ENCODE assay signal across 11 cellular contexts in the genomic region with DNA sequence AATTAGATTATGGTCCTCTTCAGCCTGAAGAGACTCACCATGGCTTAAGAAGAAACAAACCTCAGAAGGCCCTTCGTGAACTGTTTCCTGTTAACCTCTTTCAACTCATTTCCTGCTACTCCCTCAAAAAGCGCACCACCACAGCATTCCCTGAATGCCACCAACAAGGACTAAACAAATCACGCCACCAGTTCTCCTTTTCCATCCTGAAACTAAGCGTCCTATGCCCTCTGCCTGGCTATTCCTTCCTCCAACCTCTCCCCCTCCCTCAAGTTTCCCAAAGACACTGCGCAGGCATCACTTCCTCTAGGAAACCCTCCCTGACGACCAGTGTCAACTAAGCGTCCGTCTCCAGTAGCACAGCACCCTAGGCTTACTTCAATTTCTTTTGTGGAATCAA. TPM values are rescaled to one million over a fixed set of nuclear protein-coding genes. Genes with fewer than 3 reads are reported as not detected.
DNase-seq lines count a peak whose midpoint lies in the region; ATAC-seq, FAIRE-seq and TF ChIP-seq lines count a peak whose summit lies in the region.
"Had no signal": no experiment of that assay in that cellular context is flagged by ENCODE, and none has a peak within 500 bp of the region (broad histone marks: within the 10 kb centered on the region; RNA-seq: fewer than 3 reads in every experiment).

No MANE protein-coding gene starts in this region.

- no peak overlapping the region for H3K4me3 Mint-ChIP-seq in activated T-cell treated with anti-CD3 and anti-CD28 coated beads, Interleukin-2, amount 50 U/mL, for 24 hours
- no peak overlapping the region for H3K4me3 Mint-ChIP-seq in stimulated activated effector memory CD8-positive, alpha-beta T cell treated with anti-CD3 and anti-CD28 coated beads, Interleukin-12 subunit alpha, Interleukin-12 subunit beta, amount 100 ng/mL, for 72 hours

- 95% methylated on average over 8 of the region's 8 CpGs for WGBS in K562 (ENCODE audit: insufficient coverage, low coverage, missing lambda C conversion rate)

- peak overlapping the region; percentile 51 for H3K27ac Mint-ChIP-seq in activated T-cell treated with anti-CD3 and anti-CD28 coated beads, Interleukin-2, amount 50 U/mL, for 24 hours
- H3K27ac Mint-ChIP-seq in stimulated activated effector memory CD8-positive, alpha-beta T cell treated with anti-CD3 and anti-CD28 coated beads, Interleukin-12 subunit alpha, Interleukin-12 subunit beta, amount 100 ng/mL, for 72 hours: peak overlapping the region; percentile 81

- H3K9ac ChIP-seq in K562 (ENCODE audit: insufficient read depth in 1 of 2, low read depth in 2 of 2, low read length in 2 of 2): peak overlapping the region in 1 of 2 experiments; percentile 14; a peak in 1 of 4 replicates

- TF ChIP-seq POLR2A in K562 (conservative IDR thresholded peaks at IDR 0.05): peak; percentile 17; the same call in 1 of the 2 replicates

- no TSS peak for BruUV-seq in K562 (replicated peaks; lab: Mats Ljungman, UMichigan)

- H3K27me3 Mint-ChIP-seq in activated T-cell treated with anti-CD3 and anti-CD28 coated beads, Interleukin-2, amount 50 U/mL, for 24 hours: no peaks in the 10 kb centered on the region

- CTCF ChIA-PET in K562 (lab: Yijun Ruan, JAX; ENCODE audit: low intra/inter-chr PET ratio): no interaction called here

- POLR2A ChIA-PET in K562 (lab: Yijun Ruan, JAX): no interaction called here

- H3K4me1 ChIP-seq in K562 (replicated peaks in 1 of 2; ENCODE audit: control insufficient read depth in 2 of 2, insufficient read depth in 2 of 2, low read length in 2 of 2) (peaks cover 0 to 11% of the 10 kb centered on the region in 2 experiments; a peak in 2 of 5 replicates), left lung (peaks cover 12 to 76% of the 10 kb centered on the region in 2 donors)

- ATAC-seq in K562 (no peak), left lung (peak; percentile 24), HG03342 (IDR thresholded peaks at IDR 0.05; ENCODE audit: unreplicated experiment) (no peak)
- no peak for ATAC-seq in stimulated activated effector memory CD8-positive, alpha-beta T cell treated with anti-CD3 and anti-CD28 coated beads, Interleukin-12 subunit alpha, Interleukin-12 subunit beta, amount 100 ng/mL, for 72 hours

- H3K4me3 ChIP-seq in K562: no peak overlapping the region
- no peak overlapping the region for H3K4me3 ChIP-seq in left lung
- H3K4me3 ChIP-seq: smooth muscle cell had no signal

- H3K36me3 ChIP-seq in K562 (ENCODE audit: control insufficient read depth, insufficient read depth, low read length): peaks cover 97% of the 10 kb centered on the region
- H3K36me3 ChIP-seq in left lung: peaks cover 0 to 85% of the 10 kb centered on the region in 2 donors

- TF ChIP-seq EP300 in K562 (IDR thresholded peaks at IDR 0.05; ENCODE audit: low read length): no peak

- H3K4me1 Mint-ChIP-seq in activated T-cell treated with anti-CD3 and anti-CD28 coated beads, Interleukin-2, amount 50 U/mL, for 24 hours (ENCODE audit: low read depth): peaks cover 79% of the 10 kb centered on the region
- H3K4me1 Mint-ChIP-seq in stimulated activated effector memory CD8-positive, alpha-beta T cell treated with anti-CD3 and anti-CD28 coated beads, Interleukin-12 subunit alpha, Interleukin-12 subunit beta, amount 100 ng/mL, for 72 hours: peaks cover 80% of the 10 kb centered on the region

- FAIRE-seq in K562 (lab: Jason Lieb, UNC): no peak

- intact Hi-C loops in K562 (cut with micrococcal nuclease): no loop called here
- intact Hi-C loops in left lung (cut with DNase I): no loop called here

- no peaks in the 10 kb centered on the region for H3K9me1 ChIP-seq in K562 (ENCODE audit: control insufficient read depth, insufficient read depth, low read length)

- H3K79me2 ChIP-seq in K562 (ENCODE audit: control insufficient read depth, insufficient read depth, low read length): peaks cover 99% of the 10 kb centered on the region

- no peak overlapping the region for H2AFZ ChIP-seq in K562 (ENCODE audit: low read depth, low read length)

- peaks cover 37% of the 10 kb centered on the region for H4K20me1 ChIP-seq in K562 (replicated peaks; ENCODE audit: control insufficient read depth, insufficient read depth, low read length)

- H3K27me3 ChIP-seq in K562 (ENCODE audit: control insufficient read depth in 2 of 2, insufficient read depth in 2 of 2, low read length in 2 of 2): no peaks in the 10 kb centered on the region
- no peaks in the 10 kb centered on the region for H3K27me3 ChIP-seq in left lung

- TF ChIP-seq RAD21 in K562 (CRISPR knock-in tag; conservative IDR thresholded peaks at IDR 0.05 in 1 of 2, IDR thresholded peaks at IDR 0.05 in 1 of 2): no peak

- in situ Hi-C loops in K562 (cut with MboI): no loop called here

- H3K27ac ChIP-seq in K562 (ENCODE audit: extremely low read depth, low read depth, low read length): no peak overlapping the region; the same call in 2 of the 3 replicates
- H3K27ac ChIP-seq in left lung: peak overlapping the region; percentile 45 to 67
- H3K27ac ChIP-seq in substantia nigra (ENCODE audit: low read depth, low read length, poor library complexity, severe bottlenecking): no peak overlapping the region

- H3K9me3 ChIP-seq in K562 (replicated peaks; ENCODE audit: control insufficient read depth, insufficient read depth, low read depth, low read length): no peaks in the 10 kb centered on the region
- H3K9me3 ChIP-seq in left lung: no peaks in the 10 kb centered on the region

- H3K9me3 Mint-ChIP-seq in activated T-cell treated with anti-CD3 and anti-CD28 coated beads, Interleukin-2, amount 50 U/mL, for 24 hours: no peaks in the 10 kb centered on the region
- H3K9me3 Mint-ChIP-seq in stimulated activated effector memory CD8-positive, alpha-beta T cell treated with anti-CD3 and anti-CD28 coated beads, Interleukin-12 subunit alpha, Interleukin-12 subunit beta, amount 100 ng/mL, for 72 hours: no peaks in the 10 kb centered on the region

- peaks cover 96% of the 10 kb centered on the region for H3K36me3 Mint-ChIP-seq in activated T-cell treated with anti-CD3 and anti-CD28 coated beads, Interleukin-2, amount 50 U/mL, for 24 hours (ENCODE audit: low read depth)
- H3K36me3 Mint-ChIP-seq in stimulated activated effector memory CD8-positive, alpha-beta T cell treated with anti-CD3 and anti-CD28 coated beads, Interleukin-12 subunit alpha, Interleukin-12 subunit beta, amount 100 ng/mL, for 72 hours: peaks cover 100% of the 10 kb centered on the region

- no peak overlapping the region for H3K4me2 ChIP-seq in K562 (ENCODE audit: insufficient read depth, low read length)
- H3K4me2 ChIP-seq: smooth muscle cell had no signal

- TF ChIP-seq CTCF in K562 (IDR thresholded peaks at IDR 0.05 in 2 of 3, conservative IDR thresholded peaks at IDR 0.05 in 1 of 3; ENCODE audit: insufficient read depth in 2 of 3, low read depth in 1 of 3, low read length in 3 of 3) (no peak), left lung (IDR thresholded peaks at IDR 0.05) (no peak)

- DNase-seq in activated T-cell treated with anti-CD3 and anti-CD28 coated beads, Interleukin-2, amount 50 U/mL, for 24 hours: no peak
- DNase-seq in activated T-cell treated with anti-CD3 and anti-CD28 coated beads, Interleukin-2, amount 50 U/mL, for 1 hour: no peak
- DNase-seq in K562 (ENCODE audit: extremely low read depth in 1 of 4, low spot score in 3 of 4) (no peak), left lung (no peak), NCI-H345 (lab: John Stamatoyannopoulos, UW) (no peak), substantia nigra (lab: John Stamatoyannopoulos, UW) (no peak)
- DNase-seq in stimulated activated effector memory CD8-positive, alpha-beta T cell treated with anti-CD3 and anti-CD28 coated beads, Interleukin-12 subunit alpha, Interleukin-12 subunit beta, amount 100 ng/mL, for 72 hours (ENCODE audit: low spot score in 2 of 2): no peak
- DNase-seq: erythroblast, NCI-H2029 treated with DMSO at 0.1 percent for 48 hours had no signal

RNA-seq across cellular contexts. Expression of gene YWHAG, which starts 12.0 kb away (rescaled TPM):
- total RNA-seq in K562 (2011; cell fraction: chromatin; rRNA removed; ENCODE audit: low replicate concordance): 60.5 and 71.2 TPM in 2 replicates
- 39.9 and 41.7 TPM in 2 replicates for total RNA-seq in K562 (2011; cell fraction: nucleolus; rRNA removed)
- total RNA-seq in K562 (2011; cell fraction: nucleoplasm; rRNA removed): 59.5 and 77.9 TPM in 2 replicates
- 50.3 and 53.2 TPM in 2 replicates for total RNA-seq in K562 (2014; rRNA removed)
- total RNA-seq in K562 (2014; rRNA removed; fragmentation: Illumina TruSeq; extraction: Trizol): 144 and 155 TPM in 2 replicates
- total RNA-seq in K562 (2015; rRNA removed; fragmentation: Illumina TruSeq; extraction: Trizol): 135 and 136 TPM in 2 replicates
- total RNA-seq in K562 (2021): 238 and 246 TPM in 2 replicates
- 67.6 and 94.5 TPM in 2 replicates for polyA plus RNA-seq in K562 (2011; rRNA removed)
- 43.4 and 52.2 TPM in 2 replicates for polyA plus RNA-seq in K562 (2011; cell fraction: cytosol; rRNA removed)
- 30.1 and 40.2 TPM in 2 replicates for polyA plus RNA-seq in K562 (2011; cell fraction: nucleus; rRNA removed)
- polyA plus RNA-seq in K562 (2012): 142 and 212 TPM in 2 replicates
- polyA plus RNA-seq in K562 (2014; fragmentation: Illumina TruSeq; extraction: Trizol): 200 and 204 TPM in 2 replicates
- 10 to 100 TPM; 30.4 to 37.6 TPM for polyA plus RNA-seq in K562 (2014; fragmentation: Nextera tagmentation; extraction: Ambion mirVana)
- 74.9 and 83.6 TPM in 2 replicates for polyA plus RNA-seq in K562 (2014; rRNA removed)
- 142 and 187 TPM in 2 replicates for polyA minus RNA-seq in K562 (2011; rRNA and poly(A)+ RNA removed)
- polyA minus RNA-seq in K562 (2011; cell fraction: cytosol; rRNA and poly(A)+ RNA removed): 110 and 154 TPM in 2 replicates
- polyA minus RNA-seq in K562 (2011; cell fraction: nucleus; rRNA and poly(A)+ RNA removed): 23.0 and 31.1 TPM in 2 replicates
- total RNA-seq in left lung: 100 to 1,000 TPM; 116 to 160 TPM

RNA-seq across cellular contexts. Expression of gene HSPB1, which starts 44.3 kb away (rescaled TPM):
- 7.2 and 18.6 TPM in 2 replicates for total RNA-seq in K562 (2011; cell fraction: chromatin; rRNA removed; ENCODE audit: low replicate concordance)
- total RNA-seq in K562 (2011; cell fraction: nucleolus; rRNA removed): 37.0 and 39.4 TPM in 2 replicates
- 25.3 and 28.7 TPM in 2 replicates for total RNA-seq in K562 (2011; cell fraction: nucleoplasm; rRNA removed)
- total RNA-seq in K562 (2014; rRNA removed): 138 and 216 TPM in 2 replicates
- total RNA-seq in K562 (2014; rRNA removed; fragmentation: Illumina TruSeq; extraction: Trizol): 16.0 and 27.1 TPM in 2 replicates
- total RNA-seq in K562 (2015; rRNA removed; fragmentation: Illumina TruSeq; extraction: Trizol): 180 TPM in 2 replicates
- 522 and 565 TPM in 2 replicates for total RNA-seq in K562 (2021)
- polyA plus RNA-seq in K562 (2011; rRNA removed): 44.8 and 88.9 TPM in 2 replicates
- 114 and 636 TPM in 2 replicates for polyA plus RNA-seq in K562 (2011; cell fraction: cytosol; rRNA removed)
- 55.5 and 127 TPM in 2 replicates for polyA plus RNA-seq in K562 (2011; cell fraction: nucleus; rRNA removed)
- polyA plus RNA-seq in K562 (2012): 343 and 551 TPM in 2 replicates
- polyA plus RNA-seq in K562 (2014; fragmentation: Illumina TruSeq; extraction: Trizol): 258 and 607 TPM in 2 replicates
- polyA plus RNA-seq in K562 (2014; fragmentation: Nextera tagmentation; extraction: Ambion mirVana): 100 to 1,000 TPM in 1 of 2 experiments, 10 to 100 TPM in 1; 97.3 to 128 TPM
- 283 and 298 TPM in 2 replicates for polyA plus RNA-seq in K562 (2014; rRNA removed)
- polyA minus RNA-seq in K562 (2011; rRNA and poly(A)+ RNA removed): 7.3 and 10.1 TPM in 2 replicates
- 107 and 110 TPM in 2 replicates for polyA minus RNA-seq in K562 (2011; cell fraction: cytosol; rRNA and poly(A)+ RNA removed)
- 19.9 and 22.8 TPM in 2 replicates for polyA minus RNA-seq in K562 (2011; cell fraction: nucleus; rRNA and poly(A)+ RNA removed)
- total RNA-seq in left lung: 100 to 1,000 TPM; 482 to 951 TPM

Comparison
In these comparisons a context has a peak if more than half of its experiments do, and no peak if none do; other contexts are left out.
1. H3K27ac ChIP-seq: peak in left lung (2 of 2); none in K562 (single experiment) and substantia nigra (single experiment).